Comparison of ENCODE assay signal across 17 cellular contexts in the genomic region with DNA sequence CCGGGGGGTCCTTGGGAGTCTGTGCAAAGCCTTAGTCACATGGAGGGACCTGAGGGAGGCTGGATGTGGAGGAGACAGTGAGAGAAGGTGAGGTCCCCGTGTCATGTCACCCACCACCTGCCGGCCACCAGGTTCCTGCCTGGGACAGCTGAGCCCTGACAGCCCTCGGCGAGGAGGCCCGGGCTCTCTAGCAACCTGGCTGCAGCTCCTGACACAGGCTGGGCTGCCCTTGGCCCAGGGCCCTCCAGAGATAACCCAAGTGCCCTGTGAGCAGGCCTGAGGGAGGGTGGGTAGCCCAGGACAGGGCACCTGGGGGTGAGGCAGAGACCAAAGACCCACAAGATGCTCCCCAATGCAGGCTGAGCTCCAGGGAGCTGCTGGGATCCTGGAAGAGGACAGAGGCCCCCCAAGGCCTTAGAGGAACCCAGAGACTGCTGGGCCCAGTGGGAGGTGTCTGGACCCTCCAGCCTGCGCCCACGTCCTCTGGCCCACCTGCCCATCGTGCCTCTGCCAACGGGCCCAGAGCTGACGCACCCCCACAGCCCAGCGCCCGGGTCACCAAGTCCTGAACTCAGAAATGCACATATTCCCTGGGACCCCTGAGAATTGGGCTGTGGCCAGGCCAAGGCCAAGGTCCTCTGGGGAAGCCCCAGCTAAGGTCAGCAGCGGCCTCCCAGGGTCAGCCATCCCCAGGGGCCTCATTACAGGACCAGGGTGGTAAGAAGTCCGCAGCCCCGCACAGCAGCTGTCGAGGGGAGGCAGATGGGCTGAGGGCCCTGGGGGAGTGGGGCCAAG. TPM values are rescaled to one million over a fixed set of nuclear protein-coding genes. Genes with fewer than 3 reads are reported as not detected.
DNase-seq lines count a peak whose midpoint lies in the region; ATAC-seq, FAIRE-seq and TF ChIP-seq lines count a peak whose summit lies in the region.
"Had no signal": no experiment of that assay in that cellular context is flagged by ENCODE, and none has a peak within 500 bp of the region (broad histone marks: within the 10 kb centered on the region; RNA-seq: fewer than 3 reads in every experiment).

No MANE protein-coding gene starts in this region.

- ATAC-seq in Right ventricle myocardium inferior = peak; percentile 29
- no peak for ATAC-seq in effector memory CD8-positive, alpha-beta T cell (replicated peaks)

- TF ChIP-seq EP300 in H1 (IDR thresholded peaks at IDR 0.05; ENCODE audit: borderline replicate concordance in 1 of 2, low read depth in 2 of 2, low read length in 2 of 2) = no peak

- no peak overlapping the region for H3K4me3 Mint-ChIP-seq in effector memory CD8-positive, alpha-beta T cell
- H3K4me3 Mint-ChIP-seq: CD4-positive, CD25-positive, alpha-beta regulatory T cell had no signal

- no peak overlapping the region for H2BK20ac ChIP-seq in H1 (ENCODE audit: low read length)

- no peaks in the 10 kb centered on the region for H3K4me1 ChIP-seq in HEK293 (ENCODE audit: control insufficient read depth, insufficient read depth, low read length)
- H3K4me1 ChIP-seq in H1 (replicated peaks in 1 of 4; ENCODE audit: control insufficient read depth in 3 of 4, insufficient read depth in 4 of 4, low read length in 3 of 4) = peaks cover 0 to 7% (median 5%) of the 10 kb centered on the region in 4 experiments; a peak in 4 of 7 replicates
- H3K4me1 ChIP-seq in trophoblast cell (ENCODE audit: control insufficient read depth in 1 of 2, insufficient read depth in 2 of 2, low read length in 2 of 2) = peaks cover 0 to 3% of the 10 kb centered on the region in 2 experiments

- POLR2A ChIA-PET in HEK293 (lab: Yijun Ruan, JAX) = interaction anchor here (1.0 kb wide), 1 partner anchor 20 kb away, joined by 3 read pairs; no protein-coding TSS in a partner anchor
- POLR2A ChIA-PET in H1 (lab: Charles Lee; ENCODE audit: partially characterized antibody) = no interaction called here

- H3K79me1 ChIP-seq in H1 (ENCODE audit: low read depth, low read length) (no peaks in the 10 kb centered on the region), trophoblast cell (ENCODE audit: low read length) (peaks cover 13% of the 10 kb centered on the region)

- H3K36me3 ChIP-seq in HEK293 (ENCODE audit: control insufficient read depth in 2 of 2, insufficient read depth in 1 of 2, low read length in 2 of 2) (no peaks in the 10 kb centered on the region), H1 (ENCODE audit: control insufficient read depth in 2 of 4, insufficient read depth in 4 of 4, low read length in 3 of 4) (no peaks in the 10 kb centered on the region), trophoblast cell (ENCODE audit: control insufficient read depth in 1 of 2, insufficient read depth in 2 of 2, low read length in 2 of 2) (no peaks in the 10 kb centered on the region)
- H3K36me3 ChIP-seq: BLaER1 treated with 17β-estradiol and CSF1 and Interleukin-3, amounts not matched to agents 10 nM and 100 nM had no signal

- no peak overlapping the region for H3K18ac ChIP-seq in H1 (ENCODE audit: extremely low read depth, low read length)
- H3K18ac ChIP-seq in trophoblast cell (ENCODE audit: low read length) = no peak overlapping the region

- no peak overlapping the region for H3K4me3 ChIP-seq in HEK293 (ENCODE audit: low read depth, low read length)
- H3K4me3 ChIP-seq in H1 (ENCODE audit: extremely low read depth in 1 of 4, insufficient read depth in 2 of 4, low read depth in 3 of 4, low read length in 4 of 4) = no peak overlapping the region
- H3K4me3 ChIP-seq in trophoblast cell (ENCODE audit: low read depth, low read length) = no peak overlapping the region
- H3K4me3 ChIP-seq: BLaER1 treated with 17β-estradiol and CSF1 and Interleukin-3, amounts not matched to agents 10 nM and 100 nM had no signal

- H2BK5ac ChIP-seq in H1 (ENCODE audit: low read depth, low read length) (no peak overlapping the region), trophoblast cell (ENCODE audit: low read depth, low read length, poor library complexity) (no peak overlapping the region)

- no peak overlapping the region for H2BK12ac ChIP-seq in H1 (ENCODE audit: low read depth, low read length)
- H2BK12ac ChIP-seq in trophoblast cell (ENCODE audit: low read length) = no peak overlapping the region

- WGBS in H1 (ENCODE audit: extremely low coverage in 1 of 2, insufficient coverage in 1 of 2, insufficient read length in 1 of 2, insufficient replicate concordance in 2 of 2, low coverage in 1 of 2, low lambda C conversion rate in 2 of 2, missing lambda C conversion rate in 1 of 2), 2 experiments = 90% methylated on average over 13 of the region's 17 CpGs; no CpG with 5 or more reads in 1 of the 2 experiments
- WGBS in trophoblast cell (ENCODE audit: extremely low coverage, insufficient coverage, insufficient read length) = no CpG with 5 or more reads among the region's 17 CpGs

- no peaks in the 10 kb centered on the region for H3K9me3 ChIP-seq in HEK293 (ENCODE audit: control insufficient read depth, insufficient read depth, low read depth, low read length)
- no peaks in the 10 kb centered on the region for H3K9me3 ChIP-seq in H1 (ENCODE audit: insufficient read depth in 2 of 2, low read depth in 1 of 2, low read length in 1 of 2)
- no peaks in the 10 kb centered on the region for H3K9me3 ChIP-seq in trophoblast cell (ENCODE audit: insufficient read depth, low read depth, low read length)
- H3K9me3 ChIP-seq: BLaER1 treated with 17β-estradiol and CSF1 and Interleukin-3, amounts not matched to agents 10 nM and 100 nM had no signal

- no peak for FAIRE-seq in H1 (lab: Jason Lieb, UNC)

- no peaks in the 10 kb centered on the region for H3K27me3 Mint-ChIP-seq in effector memory CD8-positive, alpha-beta T cell
- H3K27me3 Mint-ChIP-seq: CD4-positive, CD25-positive, alpha-beta regulatory T cell had no signal

- no peak for TF ChIP-seq RAD21 in H1 (IDR thresholded peaks at IDR 0.05 in 1 of 2, conservative IDR thresholded peaks at IDR 0.05 in 1 of 2; ENCODE audit: low read depth in 2 of 2, low read length in 2 of 2)

- no peak overlapping the region for H3K4me2 ChIP-seq in H1 (ENCODE audit: insufficient read depth in 1 of 2, low read depth in 2 of 2, low read length in 2 of 2)
- no peak overlapping the region for H3K4me2 ChIP-seq in trophoblast cell (ENCODE audit: low read length)
- H3K4me2 ChIP-seq: BLaER1 treated with 17β-estradiol and CSF1 and Interleukin-3, amounts not matched to agents 10 nM and 100 nM had no signal

- H3K4ac ChIP-seq in H1 (replicated peaks; ENCODE audit: insufficient read length, low read depth, low read length) (no peak overlapping the region), trophoblast cell (ENCODE audit: low read depth, low read length) (no peak overlapping the region)

- no peak for DNase-seq in Right ventricle myocardium inferior (ENCODE audit: missing footprints)
- no peak for DNase-seq in cardiac septum (ENCODE audit: low spot score)
- DNase-seq in H1 (ENCODE audit: low read depth in 1 of 2, low spot score in 2 of 2) = no peak
- DNase-seq in trophoblast cell = no peak
- DNase-seq in NK-92 (lab: John Stamatoyannopoulos, UW; ENCODE audit: unreplicated experiment) = no peak
- DNase-seq in effector memory CD8-positive, alpha-beta T cell = no peak
- DNase-seq in 8988T = no peak
- DNase-seq: ACHN; Calu3; CD4-positive, CD25-positive, alpha-beta regulatory T cell; DMS 273 treated with DMSO at 0.1 percent for 48 hours; H7 had no signal

- H3K9me3 Mint-ChIP-seq in effector memory CD8-positive, alpha-beta T cell = no peaks in the 10 kb centered on the region
- H3K9me3 Mint-ChIP-seq: CD4-positive, CD25-positive, alpha-beta regulatory T cell had no signal

- H3K36me3 Mint-ChIP-seq in effector memory CD8-positive, alpha-beta T cell (ENCODE audit: insufficient read depth) = peaks cover 16% of the 10 kb centered on the region
- H3K36me3 Mint-ChIP-seq: CD4-positive, CD25-positive, alpha-beta regulatory T cell had no signal

- H3K9ac ChIP-seq in H1 (replicated peaks in 1 of 4; ENCODE audit: extremely low read depth in 1 of 4, low read depth in 3 of 4, low read length in 3 of 4) (no peak overlapping the region), trophoblast cell (ENCODE audit: low read length) (no peak overlapping the region)

- no peak overlapping the region for H2BK120ac ChIP-seq in H1 (replicated peaks; ENCODE audit: low read depth, low read length)
- peak overlapping the region; percentile 30 for H2BK120ac ChIP-seq in trophoblast cell (ENCODE audit: insufficient read depth, low read length, poor library complexity)

- H3K27me3 ChIP-seq in H1 (replicated peaks in 1 of 4; ENCODE audit: control insufficient read depth in 3 of 4, extremely low read depth in 1 of 4, insufficient read depth in 3 of 4, low read length in 3 of 4) (no peaks in the 10 kb centered on the region), trophoblast cell (ENCODE audit: insufficient read depth, low read length) (no peaks in the 10 kb centered on the region)

- peaks cover 16 to 27% of the 10 kb centered on the region in 2 donors for H3K4me1 Mint-ChIP-seq in effector memory CD8-positive, alpha-beta T cell (ENCODE audit: low read depth in 2 of 2)

- H4K91ac ChIP-seq in H1 (replicated peaks; ENCODE audit: insufficient read length, low read length) (peak overlapping the region; percentile 15), trophoblast cell (ENCODE audit: low read depth, low read length) (peak overlapping the region; percentile 26)

- intact Hi-C loops in Right ventricle myocardium inferior (cut with DNase I) (no loop called here), cardiac septum (cut with DNase I) (no loop called here)

- H2AFZ ChIP-seq in H1 (ENCODE audit: low read length) = no peak overlapping the region
- no peak overlapping the region for H2AFZ ChIP-seq in trophoblast cell (ENCODE audit: insufficient read depth, low read length, poor library complexity)

- no peak for TF ChIP-seq CTCF in HEK293 (tag by site-specific recombination; IDR thresholded peaks at IDR 0.05)
- TF ChIP-seq CTCF in H1 (IDR thresholded peaks at IDR 0.05; ENCODE audit: control extremely low read depth in 1 of 3, insufficient read depth in 1 of 3, low read depth in 1 of 3, low read length in 3 of 3) = no peak

- H3K14ac ChIP-seq in H1 (ENCODE audit: insufficient read length) (no peak overlapping the region), trophoblast cell (ENCODE audit: low read length) (no peak overlapping the region)

- no peak for TF ChIP-seq POLR2A in H1 (IDR thresholded peaks at IDR 0.05; ENCODE audit: control extremely low read depth in 1 of 2, low read depth in 2 of 2, low read length in 2 of 2)

- H3K79me2 ChIP-seq in H1 (ENCODE audit: control insufficient read depth in 1 of 2, insufficient read depth in 2 of 2, low read length in 2 of 2) (no peaks in the 10 kb centered on the region), trophoblast cell (ENCODE audit: control insufficient read depth, insufficient read depth, low read length, poor library complexity) (no peaks in the 10 kb centered on the region)

- CTCF ChIA-PET in HEK293 (lab: Yijun Ruan, JAX) (interaction anchor here (1.5 kb wide), 1 partner anchor 67 kb away, joined by 3 read pairs; no protein-coding TSS in a partner anchor), H1 (lab: Charles Lee; ENCODE audit: partially characterized antibody) (interaction anchor here (1.0 to 9.4 kb wide), 9 partner anchors 8 to 318 kb away, joined by 3 to 38 read pairs (median 3); a partner anchor contains a TSS)

- no peak overlapping the region for H2AK5ac ChIP-seq in H1 (ENCODE audit: low read depth, low read length)
- H2AK5ac ChIP-seq in trophoblast cell (ENCODE audit: low read length) = no peak overlapping the region

- H3K23ac ChIP-seq in H1 (ENCODE audit: insufficient read length) (no peak overlapping the region), trophoblast cell (ENCODE audit: low read length) (no peak overlapping the region)

- no peak overlapping the region for H3K27ac ChIP-seq in HEK293 (ENCODE audit: extremely low read depth, low read depth, low read length)
- no peak overlapping the region for H3K27ac ChIP-seq in H1 (ENCODE audit: low read depth, low read length)
- no peak overlapping the region for H3K27ac ChIP-seq in trophoblast cell (ENCODE audit: low read depth, low read length)
- H3K27ac ChIP-seq: BLaER1 treated with 17β-estradiol and CSF1 and Interleukin-3, amounts not matched to agents 10 nM and 100 nM had no signal

- H2BK15ac ChIP-seq in H1 (ENCODE audit: low read length) = no peak overlapping the region

- no peak overlapping the region for H3K56ac ChIP-seq in H1 (replicated peaks; ENCODE audit: insufficient read length, low read depth, low read length)

- H4K8ac ChIP-seq in H1 (ENCODE audit: extremely low read depth, insufficient read depth, low read length) (peak overlapping the region; percentile 51; the same call in 1 of the 2 replicates), trophoblast cell (ENCODE audit: low read depth, low read length) (no peak overlapping the region)

- H4K12ac ChIP-seq in trophoblast cell (ENCODE audit: low read depth, low read length) = no peak overlapping the region

- no peaks in the 10 kb centered on the region for H3K23me2 ChIP-seq in H1 (ENCODE audit: low read depth, low read length)

- H3K27ac Mint-ChIP-seq in effector memory CD8-positive, alpha-beta T cell = no peak overlapping the region
- H3K27ac Mint-ChIP-seq: CD4-positive, CD25-positive, alpha-beta regulatory T cell had no signal

- no peaks in the 10 kb centered on the region for H4K20me1 ChIP-seq in H1 (replicated peaks in 1 of 2; ENCODE audit: control insufficient read depth in 1 of 2, insufficient read depth in 2 of 2, low read length in 2 of 2)
- H4K20me1 ChIP-seq: BLaER1 treated with 17β-estradiol and CSF1 and Interleukin-3, amounts not matched to agents 10 nM and 100 nM had no signal

- no peak overlapping the region for H4K5ac ChIP-seq in H1 (ENCODE audit: insufficient read length, low read depth, low read length)

RNA-seq across cellular contexts. Expression of a gene that starts 8.8 kb away (rescaled TPM):
- total RNA-seq in Right ventricle myocardium inferior (6,282 TPM), cardiac septum (1,323 TPM)
- total RNA-seq in H1 (2021; fragmentation: NEBNext Ultra II Directional; extraction: Animal tissue kit (Norgen Biotek cat#: 25700)) = 2.2 and 2.3 TPM in 2 replicates
- polyA plus RNA-seq in H1 (2011; rRNA removed) = 1.7 and 2.5 TPM in 2 replicates
- 1.1 TPM for polyA plus RNA-seq in H1 (2011; cell fraction: cytosol; rRNA removed)
- polyA plus RNA-seq in H1 (2011; cell fraction: nucleus; rRNA removed) = 6.2 TPM
- polyA plus RNA-seq in H1 (2012, experiment 1 of 2) = 0.66 to 1.3 TPM (median 0.98 TPM) in 4 replicates
- polyA plus RNA-seq in H1 (2012, experiment 2 of 2) = 1.4 TPM
- polyA plus RNA-seq in H1 (2013, experiment 1 of 2) = 1.4 TPM
- polyA plus RNA-seq in H1 (2013, experiment 2 of 2) = 2.0 TPM
- 0.54 TPM in 1 of 2 replicates, not detected in the other for polyA minus RNA-seq in H1 (2011; rRNA and poly(A)+ RNA removed)
- not detected for polyA minus RNA-seq in H1 (2011; cell fraction: cytosol; rRNA and poly(A)+ RNA removed)
- 1.9 TPM for polyA minus RNA-seq in H1 (2011; cell fraction: nucleus; rRNA and poly(A)+ RNA removed)
- polyA plus RNA-seq in trophoblast cell (2013) = 4.4 and 4.7 TPM in 2 replicates
- total RNA-seq: A172, Calu3, Daoy, HT1080 had no signal

RNA-seq across cellular contexts. Expression of a gene that starts 14.3 kb away (rescaled TPM):
- total RNA-seq in Right ventricle myocardium inferior = 8.6 TPM
- 5.9 TPM for total RNA-seq in cardiac septum
- 0.15 TPM in 1 of 2 replicates, not detected in the other for total RNA-seq in H1 (2021; fragmentation: NEBNext Ultra II Directional; extraction: Animal tissue kit (Norgen Biotek cat#: 25700))
- 0.11 and 0.35 TPM in 2 replicates for polyA plus RNA-seq in H1 (2011; rRNA removed)
- polyA plus RNA-seq in H1 (2011; cell fraction: cytosol; rRNA removed) = 0.21 TPM
- 1.5 TPM for polyA plus RNA-seq in H1 (2011; cell fraction: nucleus; rRNA removed)
- polyA plus RNA-seq in H1 (2012, experiment 1 of 2) = 0.07 TPM in 1 of 4 replicates, not detected in the others
- polyA plus RNA-seq in H1 (2012, experiment 2 of 2) = 0.13 TPM
- polyA plus RNA-seq in H1 (2013, experiment 1 of 2) = 0.18 TPM
- polyA plus RNA-seq in H1 (2013, experiment 2 of 2) = 0.06 TPM
- polyA minus RNA-seq in H1 (2011; rRNA and poly(A)+ RNA removed) = 0.25 TPM in 1 of 2 replicates, not detected in the other
- not detected for polyA minus RNA-seq in H1 (2011; cell fraction: cytosol; rRNA and poly(A)+ RNA removed)
- 1.00 TPM for polyA minus RNA-seq in H1 (2011; cell fraction: nucleus; rRNA and poly(A)+ RNA removed)
- polyA plus RNA-seq in trophoblast cell (2013) = 0.15 and 0.17 TPM in 2 replicates
- total RNA-seq: A172; Calu3; CD4-positive, CD25-positive, alpha-beta regulatory T cell; Daoy; HT1080 had no signal
- polyA plus RNA-seq: CD4-positive, CD25-positive, alpha-beta regulatory T cell had no signal

RNA-seq across cellular contexts. Expression of a gene that starts 16.5 kb away (rescaled TPM):
- total RNA-seq in Right ventricle myocardium inferior (2.9 TPM), cardiac septum (20.7 TPM)
- 1.5 and 1.7 TPM in 2 replicates for total RNA-seq in H1 (2021; fragmentation: NEBNext Ultra II Directional; extraction: Animal tissue kit (Norgen Biotek cat#: 25700))
- 1.1 and 2.1 TPM in 2 replicates for polyA plus RNA-seq in H1 (2011; rRNA removed)
- 1.2 TPM for polyA plus RNA-seq in H1 (2011; cell fraction: cytosol; rRNA removed)
- polyA plus RNA-seq in H1 (2011; cell fraction: nucleus; rRNA removed) = 20.2 TPM
- 0.91 to 2.5 TPM (median 1.7 TPM) in 4 replicates for polyA plus RNA-seq in H1 (2012, experiment 1 of 2)
- 0.35 TPM for polyA plus RNA-seq in H1 (2012, experiment 2 of 2)
- polyA plus RNA-seq in H1 (2013, experiment 1 of 2) = 0.43 TPM
- polyA plus RNA-seq in H1 (2013, experiment 2 of 2) = 0.39 TPM
- polyA minus RNA-seq in H1 (2011; rRNA and poly(A)+ RNA removed) = 0.12 and 1.3 TPM in 2 replicates
- polyA minus RNA-seq in H1 (2011; cell fraction: cytosol; rRNA and poly(A)+ RNA removed) = not detected
- polyA minus RNA-seq in H1 (2011; cell fraction: nucleus; rRNA and poly(A)+ RNA removed) = 0.40 TPM
- 0.25 and 0.31 TPM in 2 replicates for polyA plus RNA-seq in trophoblast cell (2013)
- total RNA-seq: Daoy, HT1080 had no signal
- polyA plus RNA-seq: CD4-positive, CD25-positive, alpha-beta regulatory T cell had no signal

RNA-seq across cellular contexts. Expression of a gene that starts 23.5 kb away (rescaled TPM):
- total RNA-seq in Right ventricle myocardium inferior = 1.3 TPM
- total RNA-seq in cardiac septum = 3.4 TPM
- 0.80 TPM in 1 of 2 replicates, not detected in the other for total RNA-seq in H1 (2021; fragmentation: NEBNext Ultra II Directional; extraction: Animal tissue kit (Norgen Biotek cat#: 25700))
- 0.62 and 1.8 TPM in 2 replicates for polyA plus RNA-seq in H1 (2011; rRNA removed)
- polyA plus RNA-seq in H1 (2011; cell fraction: cytosol; rRNA removed) = 1.4 TPM
- 8.4 TPM for polyA plus RNA-seq in H1 (2011; cell fraction: nucleus; rRNA removed)
- 0.88 to 1.5 TPM in 2 of 4 replicates, not detected in the others for polyA plus RNA-seq in H1 (2012, experiment 1 of 2)
- polyA plus RNA-seq in H1 (2012, experiment 2 of 2) = not detected
- polyA plus RNA-seq in H1 (2013, experiment 1 of 2) = 1.6 TPM
- polyA plus RNA-seq in H1 (2013, experiment 2 of 2) = 0.75 TPM
- polyA minus RNA-seq in H1 (2011; rRNA and poly(A)+ RNA removed) = not detected in 2 replicates
- not detected for polyA minus RNA-seq in H1 (2011; cell fraction: cytosol; rRNA and poly(A)+ RNA removed)
- polyA minus RNA-seq in H1 (2011; cell fraction: nucleus; rRNA and poly(A)+ RNA removed) = not detected
- polyA plus RNA-seq in trophoblast cell (2013) = 1.2 and 2.2 TPM in 2 replicates
- total RNA-seq: A172, Daoy, H7 had no signal

RNA-seq across cellular contexts. Expression of a gene that starts 23.7 kb away (rescaled TPM):
- total RNA-seq in Right ventricle myocardium inferior (26.9 TPM), cardiac septum (26.0 TPM)
- total RNA-seq in H1 (2021; fragmentation: NEBNext Ultra II Directional; extraction: Animal tissue kit (Norgen Biotek cat#: 25700)) = 40.8 and 43.4 TPM in 2 replicates
- polyA plus RNA-seq in H1 (2011; rRNA removed) = 45.9 and 56.8 TPM in 2 replicates
- polyA plus RNA-seq in H1 (2011; cell fraction: cytosol; rRNA removed) = 44.8 TPM
- 87.4 TPM for polyA plus RNA-seq in H1 (2011; cell fraction: nucleus; rRNA removed)
- 16.8 to 35.4 TPM (median 32.7 TPM) in 4 replicates for polyA plus RNA-seq in H1 (2012, experiment 1 of 2)
- 35.7 TPM for polyA plus RNA-seq in H1 (2012, experiment 2 of 2)
- polyA plus RNA-seq in H1 (2013, experiment 1 of 2) = 42.4 TPM
- 42.4 TPM for polyA plus RNA-seq in H1 (2013, experiment 2 of 2)
- 1.9 and 2.3 TPM in 2 replicates for polyA minus RNA-seq in H1 (2011; rRNA and poly(A)+ RNA removed)
- 9.8 TPM for polyA minus RNA-seq in H1 (2011; cell fraction: cytosol; rRNA and poly(A)+ RNA removed)
- polyA minus RNA-seq in H1 (2011; cell fraction: nucleus; rRNA and poly(A)+ RNA removed) = 24.2 TPM
- 85.0 and 88.0 TPM in 2 replicates for polyA plus RNA-seq in trophoblast cell (2013)

Comparison
In these comparisons a context has a peak if more than half of its experiments do, and no peak if none do; other contexts are left out.
1. RNA of a gene that starts 8.8 kb away (total RNA-seq): 6,282 TPM in Right ventricle myocardium inferior (single experiment) and 1,323 TPM in cardiac septum (single experiment); 2.2 to 2.3 TPM in H1; every median in the first group is over 100 times any median in the second.